20 cellular contexts compared by ENCODE assay signal in the genomic region with DNA sequence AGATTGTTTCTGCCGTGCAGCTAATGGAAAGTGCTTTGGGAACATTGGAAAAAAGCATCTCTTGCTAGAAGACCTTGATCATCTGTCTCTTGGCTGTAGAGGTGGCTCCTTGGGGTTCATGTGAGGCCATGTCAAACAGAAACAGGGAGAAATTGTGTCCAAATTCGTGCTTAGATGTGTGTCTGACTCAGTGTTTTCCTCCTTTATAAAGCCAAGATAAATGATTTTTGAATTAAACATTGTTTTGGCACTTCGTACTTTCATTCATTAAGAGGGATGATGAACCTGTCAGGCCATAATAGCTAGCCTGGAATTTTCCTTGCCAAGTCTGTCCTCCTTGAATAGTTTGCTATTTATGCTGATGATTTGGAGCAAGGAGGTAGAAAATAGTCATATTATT.
"Had no signal": no experiment of that assay in that cellular context is flagged by ENCODE, and none has a peak within 500 bp of the region (broad histone marks: within the 10 kb centered on the region; RNA-seq: fewer than 3 reads in every experiment).

No MANE protein-coding gene starts in this region.

- FAIRE-seq: RCC 7860 had no signal

- H3K27ac ChIP-seq: SJSA1, SK-N-MC had no signal

- H3K36me3 ChIP-seq: SJSA1 had no signal

- H3K9me3 ChIP-seq: SJSA1 had no signal

- H3K27me3 ChIP-seq: SJSA1 had no signal

- H3K4me3 ChIP-seq: SJSA1, SK-N-MC had no signal

- DNase-seq: KBM-7, MV-4-11, NCI-H1048, NCI-H1105, NCI-H1417 treated with DMSO at 0.1 percent for 48 hours, NCI-H146, NCI-H1694 treated with DMSO at 0.1 percent for 48 hours, NCI-H1930, NCI-H2081, NCI-H2107, NCI-H2227 treated with DMSO at 0.1 percent for 48 hours, NCI-H524, NCI-H526 treated with DMSO at 0.1 percent for 48 hours, NCI-H774, Right ventricle myocardium superior, RPMI8226, SIG-M5 had no signal
